Comparison of ENCODE assay signal across 8 cellular contexts in the genomic region with DNA sequence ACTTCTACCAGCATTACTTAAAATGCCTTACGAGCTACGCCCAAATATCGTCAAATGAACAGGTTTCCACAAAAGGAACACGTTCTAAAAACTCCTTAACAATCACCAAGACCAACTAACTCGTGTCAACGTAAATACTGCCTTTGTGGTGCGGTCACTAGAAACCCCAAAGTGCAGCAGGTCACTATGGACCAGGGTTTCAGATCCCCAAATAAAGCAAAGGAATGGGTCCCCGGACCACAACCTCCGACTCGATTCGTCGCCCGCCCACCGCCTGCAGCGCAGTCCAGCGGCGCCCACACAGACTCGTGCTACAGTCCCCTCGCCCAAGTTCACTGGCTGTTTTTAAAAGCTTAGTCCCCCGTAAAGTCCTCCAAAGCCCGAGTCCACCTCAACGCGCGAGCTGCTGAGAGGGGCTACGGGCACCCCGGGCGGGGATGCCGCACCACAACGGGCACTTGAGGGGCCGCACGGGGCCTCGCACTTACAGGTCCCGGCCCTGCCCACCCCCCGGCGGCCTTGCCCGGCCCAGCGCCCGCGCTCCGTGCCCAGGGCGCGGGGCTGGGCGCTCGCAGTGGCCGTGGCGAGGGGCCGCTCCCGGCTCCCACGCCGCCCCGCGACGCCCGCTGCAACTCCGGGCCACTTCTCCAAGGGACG. TPM values are rescaled to one million over a fixed set of nuclear protein-coding genes. Genes with fewer than 3 reads are reported as not detected.
DNase-seq lines count a peak whose midpoint lies in the region; ATAC-seq, FAIRE-seq and TF ChIP-seq lines count a peak whose summit lies in the region.

No MANE protein-coding gene starts in this region.

- H3K9me1 ChIP-seq in K562 (ENCODE audit: control insufficient read depth, insufficient read depth, low read length), result no peaks in the 10 kb centered on the region

- H3K36me3 ChIP-seq in HEK293 (ENCODE audit: control insufficient read depth in 2 of 2, insufficient read depth in 1 of 2, low read length in 2 of 2) (no peaks in the 10 kb centered on the region), K562 (ENCODE audit: control insufficient read depth, insufficient read depth, low read length) (no peaks in the 10 kb centered on the region)

- intact Hi-C loops in K562 (cut with micrococcal nuclease), result no loop called here
- intact Hi-C loops in sciatic nerve (cut with DNase I), result no loop called here

- in situ Hi-C loops in K562 (cut with MboI), result no loop called here

- FAIRE-seq in A549 (lab: Jason Lieb, UNC), result no peak
- FAIRE-seq in K562 (lab: Jason Lieb, UNC), result no peak

- no peak for TF ChIP-seq RAD21 in A549 (conservative IDR thresholded peaks at IDR 0.05 in 1 of 2, IDR thresholded peaks at IDR 0.05 in 1 of 2)
- no peak for TF ChIP-seq RAD21 in K562 (CRISPR knock-in tag; conservative IDR thresholded peaks at IDR 0.05 in 1 of 2, IDR thresholded peaks at IDR 0.05 in 1 of 2)

- CTCF ChIA-PET in A549 (lab: Yijun Ruan, JAX), result interaction anchor here (1.2 to 1.6 kb wide), 4 partner anchors 25 to 93 kb away, joined by 3 to 4 read pairs (median 4); no protein-coding TSS in a partner anchor
- CTCF ChIA-PET in HEK293 (lab: Yijun Ruan, JAX), result interaction anchor here (0.7 to 1.6 kb wide), 4 partner anchors 14 to 885 kb away, joined by 3 to 4 read pairs (median 4); no protein-coding TSS in a partner anchor
- CTCF ChIA-PET in K562 (lab: Yijun Ruan, JAX; ENCODE audit: low intra/inter-chr PET ratio), result no interaction called here

- no peak overlapping the region for H3K27ac Mint-ChIP-seq in immature natural killer cell
- H3K27ac Mint-ChIP-seq in stimulated activated naive B cell treated with anti-CD40 and anti-IgM and Interleukin-4, amounts not matched to agents 10 μg/mL and 1 μg/mL and 100 μg/mL, for 72 hours, result no peak overlapping the region

- H3K36me3 Mint-ChIP-seq in immature natural killer cell, result peaks cover 0 to 4% (median 3%) of the 10 kb centered on the region in 3 donors
- H3K36me3 Mint-ChIP-seq in stimulated activated naive B cell treated with anti-CD40 and anti-IgM and Interleukin-4, amounts not matched to agents 10 μg/mL and 1 μg/mL and 100 μg/mL, for 72 hours, result peaks cover 0 to 9% of the 10 kb centered on the region in 2 donors

- H3K27ac ChIP-seq in A549 (peak overlapping the region; percentile 94 to 99), HEK293 (ENCODE audit: extremely low read depth, low read depth, low read length) (peak overlapping the region; percentile 100), K562 (ENCODE audit: extremely low read depth, low read depth, low read length) (no peak overlapping the region)

- H3K9me3 Mint-ChIP-seq in immature natural killer cell, result peaks cover 0 to 20% (median 1%) of the 10 kb centered on the region in 6 donors
- H3K9me3 Mint-ChIP-seq in stimulated activated naive B cell treated with anti-CD40 and anti-IgM and Interleukin-4, amounts not matched to agents 10 μg/mL and 1 μg/mL and 100 μg/mL, for 72 hours, result peaks cover 4% of the 10 kb centered on the region in 2 donors

- H3K4me1 ChIP-seq in A549 (peaks cover 47% of the 10 kb centered on the region), HEK293 (ENCODE audit: control insufficient read depth, insufficient read depth, low read length) (peaks cover 21% of the 10 kb centered on the region), K562 (replicated peaks in 1 of 2; ENCODE audit: control insufficient read depth in 2 of 2, insufficient read depth in 2 of 2, low read length in 2 of 2) (peaks cover 3 to 28% of the 10 kb centered on the region in 2 experiments; a peak in 4 of 5 replicates)

- H3K79me2 ChIP-seq in K562 (ENCODE audit: control insufficient read depth, insufficient read depth, low read length), result no peaks in the 10 kb centered on the region

- WGBS in A549 (ENCODE audit: missing lambda C conversion rate), result 2% methylated on average over 25 of the region's 56 CpGs
- 4% methylated on average over 31 of the region's 56 CpGs for WGBS in K562 (ENCODE audit: insufficient coverage, low coverage, missing lambda C conversion rate)

- H4K20me1 ChIP-seq in K562 (replicated peaks; ENCODE audit: control insufficient read depth, insufficient read depth, low read length), result no peaks in the 10 kb centered on the region

- peak overlapping the region; percentile 71 for H3K4me2 ChIP-seq in A549
- H3K4me2 ChIP-seq in K562 (ENCODE audit: insufficient read depth, low read length), result peak overlapping the region; percentile 78

- H3K9me3 ChIP-seq in A549 (no peaks in the 10 kb centered on the region), HEK293 (ENCODE audit: control insufficient read depth, insufficient read depth, low read depth, low read length) (no peaks in the 10 kb centered on the region), K562 (replicated peaks; ENCODE audit: control insufficient read depth, insufficient read depth, low read depth, low read length) (no peaks in the 10 kb centered on the region)

- TF ChIP-seq POLR2A in A549 (IDR thresholded peaks at IDR 0.05; ENCODE audit: low read length) (no peak), K562 (conservative IDR thresholded peaks at IDR 0.05) (no peak)

- peaks cover 21 to 31% of the 10 kb centered on the region in 2 donors for H3K4me1 Mint-ChIP-seq in immature natural killer cell
- H3K4me1 Mint-ChIP-seq in stimulated activated naive B cell treated with anti-CD40 and anti-IgM and Interleukin-4, amounts not matched to agents 10 μg/mL and 1 μg/mL and 100 μg/mL, for 72 hours, result peaks cover 13 to 26% of the 10 kb centered on the region in 2 donors

- no peak for TF ChIP-seq EP300 in A549 (IDR thresholded peaks at IDR 0.05)
- TF ChIP-seq EP300 in K562 (IDR thresholded peaks at IDR 0.05; ENCODE audit: low read length), result no peak

- 0 out of 5 replicates have a peak, but pooled peaks cover 0 to 6% of the 10 kb centered on the region in 2 experiments for H3K27me3 ChIP-seq in K562 (ENCODE audit: control insufficient read depth in 2 of 2, insufficient read depth in 2 of 2, low read length in 2 of 2)

- H2AFZ ChIP-seq in K562 (ENCODE audit: low read depth, low read length), result peak overlapping the region; percentile 66; the same call in 1 of the 2 replicates

- DNase-seq in A549 (ENCODE audit: low read depth in 1 of 2, low spot score in 1 of 2), result peak in 1 of 2 experiments; percentile 31
- DNase-seq in K562 (ENCODE audit: extremely low read depth in 1 of 4, low spot score in 3 of 4), result peak; percentile 7 to 28 (median 12)
- DNase-seq in immature natural killer cell, result no peak
- no peak for DNase-seq in stimulated activated naive B cell treated with anti-CD40 and anti-IgM and Interleukin-4, amounts not matched to agents 10 μg/mL and 1 μg/mL and 100 μg/mL, for 72 hours
- DNase-seq in sciatic nerve (ENCODE audit: low spot score), result no peak

- TF ChIP-seq CTCF in A549 (IDR thresholded peaks at IDR 0.05), result no peak
- TF ChIP-seq CTCF in HEK293 (tag by site-specific recombination; IDR thresholded peaks at IDR 0.05), result no peak
- TF ChIP-seq CTCF in K562 (IDR thresholded peaks at IDR 0.05 in 2 of 3, conservative IDR thresholded peaks at IDR 0.05 in 1 of 3; ENCODE audit: insufficient read depth in 2 of 3, low read depth in 1 of 3, low read length in 3 of 3), result no peak

- H3K4me3 ChIP-seq in A549 (peak overlapping the region; percentile 68), HEK293 (ENCODE audit: low read depth, low read length) (peak overlapping the region; percentile 98), K562 (peak overlapping the region; percentile 46)

- POLR2A ChIA-PET in A549 (lab: Yijun Ruan, JAX) (interaction anchor here (1.2 kb wide), 1 partner anchor 107 kb away, joined by 3 read pairs; no protein-coding TSS in a partner anchor), HEK293 (lab: Yijun Ruan, JAX) (interaction anchor here (0.9 to 2.0 kb wide), 3 partner anchors 11 to 41 kb away, joined by 3 to 6 read pairs (median 5); no protein-coding TSS in a partner anchor), K562 (lab: Yijun Ruan, JAX) (interaction anchor here (0.6 to 0.7 kb wide), 2 partner anchors 131 to 248 kb away, joined by 3 read pairs; no protein-coding TSS in a partner anchor)

- peak; percentile 4 to 6; a peak in 2 of 6 replicates for ATAC-seq in A549
- peak; percentile 16 for ATAC-seq in K562
- ATAC-seq in stimulated activated naive B cell treated with anti-CD40 and anti-IgM and Interleukin-4, amounts not matched to agents 10 μg/mL and 1 μg/mL and 100 μg/mL, for 72 hours (replicated peaks), result no peak
- no peak for ATAC-seq in sciatic nerve
- no peak for ATAC-seq in HG03135 (IDR thresholded peaks at IDR 0.05; ENCODE audit: unreplicated experiment)
- no peak for ATAC-seq in GM21825 (IDR thresholded peaks at IDR 0.05; ENCODE audit: unreplicated experiment)

- peak overlapping the region; percentile 26 to 89 for H3K9ac ChIP-seq in K562 (ENCODE audit: insufficient read depth in 1 of 2, low read depth in 2 of 2, low read length in 2 of 2)

- BruUV-seq in K562 (replicated peaks; lab: Mats Ljungman, UMichigan), result no TSS peak

- peaks cover 21 to 38% (median 27%) of the 10 kb centered on the region in 3 donors for H3K27me3 Mint-ChIP-seq in immature natural killer cell (ENCODE audit: low read depth in 3 of 3)
- H3K27me3 Mint-ChIP-seq in stimulated activated naive B cell treated with anti-CD40 and anti-IgM and Interleukin-4, amounts not matched to agents 10 μg/mL and 1 μg/mL and 100 μg/mL, for 72 hours, result peaks cover 53 to 62% of the 10 kb centered on the region in 2 donors

- H3K4me3 Mint-ChIP-seq in immature natural killer cell, result peak overlapping the region; percentile 74 to 86 (median 83)
- peak overlapping the region; percentile 88 to 89 for H3K4me3 Mint-ChIP-seq in stimulated activated naive B cell treated with anti-CD40 and anti-IgM and Interleukin-4, amounts not matched to agents 10 μg/mL and 1 μg/mL and 100 μg/mL, for 72 hours

RNA-seq across cellular contexts. Expression of gene NFIB, which starts 1.1 kb away (rescaled TPM):
- polyA plus RNA-seq in A549 (2011; rRNA removed) (21.7 and 27.1 TPM in 2 replicates), A549 (2017; fragmentation: RNase III; extraction: RNeasy Plus Mini Kit Qiagen cat#74134 plus additional on column Dnase treatment) (10.7 to 13.2 TPM (median 12.0 TPM) in 3 replicates), K562 (2011; rRNA removed) (1.2 TPM in 2 replicates), K562 (2014; fragmentation: Illumina TruSeq; extraction: Trizol) (1.7 and 1.9 TPM in 2 replicates), K562 (2014; fragmentation: Nextera tagmentation; extraction: Ambion mirVana) (1 to 10 TPM; 1.2 to 1.9 TPM), K562 (2014; rRNA removed) (0.32 and 1.4 TPM in 2 replicates), immature natural killer cell (not detected)
- polyA plus RNA-seq in A549 (2012; cell fraction: cytosol; rRNA removed), result 7.4 and 8.2 TPM in 2 replicates
- 7.4 and 11.4 TPM in 2 replicates for polyA plus RNA-seq in A549 (2012; cell fraction: nucleus; rRNA removed)
- 59.3 and 63.6 TPM in 2 replicates for polyA minus RNA-seq in A549 (2011; rRNA and poly(A)+ RNA removed)
- total RNA-seq in K562 (2011; cell fraction: chromatin; rRNA removed; ENCODE audit: low replicate concordance), result 6.9 and 16.5 TPM in 2 replicates
- total RNA-seq in K562 (2011; cell fraction: nucleolus; rRNA removed), result 1.5 and 1.7 TPM in 2 replicates
- total RNA-seq in K562 (2011; cell fraction: nucleoplasm; rRNA removed), result 7.2 and 8.9 TPM in 2 replicates
- total RNA-seq in K562 (2014; rRNA removed) (1.7 and 2.2 TPM in 2 replicates), K562 (2014; rRNA removed; fragmentation: Illumina TruSeq; extraction: Trizol) (2.7 and 3.1 TPM in 2 replicates), K562 (2015; rRNA removed; fragmentation: Illumina TruSeq; extraction: Trizol) (3.3 TPM in 2 replicates), K562 (2021) (3.0 and 3.4 TPM in 2 replicates), sciatic nerve (137 TPM)
- 0.49 and 0.81 TPM in 2 replicates for polyA plus RNA-seq in K562 (2011; cell fraction: cytosol; rRNA removed)
- 4.0 and 6.3 TPM in 2 replicates for polyA plus RNA-seq in K562 (2011; cell fraction: nucleus; rRNA removed)
- 0.96 and 1.3 TPM in 2 replicates for polyA plus RNA-seq in K562 (2012)
- 7.6 and 15.9 TPM in 2 replicates for polyA minus RNA-seq in K562 (2011; rRNA and poly(A)+ RNA removed)
- polyA minus RNA-seq in K562 (2011; cell fraction: cytosol; rRNA and poly(A)+ RNA removed), result 1.2 and 2.5 TPM in 2 replicates
- 5.1 and 15.2 TPM in 2 replicates for polyA minus RNA-seq in K562 (2011; cell fraction: nucleus; rRNA and poly(A)+ RNA removed)

Comparison
In these comparisons a context has a peak if more than half of its experiments do, and no peak if none do; other contexts are left out.
1. ATAC-seq: peak in A549 (2 of 2) and K562 (single experiment); none in stimulated activated naive B cell treated with anti-CD40 and anti-IgM and Interleukin-4, amounts not matched to agents 10 μg/mL and 1 μg/mL and 100 μg/mL, for 72 hours (0 of 2), sciatic nerve (single experiment), HG03135 (single experiment) and GM21825 (single experiment).
2. DNase-seq: peak in K562 (4 of 4); none in immature natural killer cell (0 of 3), stimulated activated naive B cell treated with anti-CD40 and anti-IgM and Interleukin-4, amounts not matched to agents 10 μg/mL and 1 μg/mL and 100 μg/mL, for 72 hours (single experiment) and sciatic nerve (single experiment).
3. H3K4me3 ChIP-seq: peak in every context shown above with its lines; median percentile 98 in HEK293; 68 in A549; 46 in K562.